Comparison of ENCODE assay signal across 8 cellular contexts in the genomic region with DNA sequence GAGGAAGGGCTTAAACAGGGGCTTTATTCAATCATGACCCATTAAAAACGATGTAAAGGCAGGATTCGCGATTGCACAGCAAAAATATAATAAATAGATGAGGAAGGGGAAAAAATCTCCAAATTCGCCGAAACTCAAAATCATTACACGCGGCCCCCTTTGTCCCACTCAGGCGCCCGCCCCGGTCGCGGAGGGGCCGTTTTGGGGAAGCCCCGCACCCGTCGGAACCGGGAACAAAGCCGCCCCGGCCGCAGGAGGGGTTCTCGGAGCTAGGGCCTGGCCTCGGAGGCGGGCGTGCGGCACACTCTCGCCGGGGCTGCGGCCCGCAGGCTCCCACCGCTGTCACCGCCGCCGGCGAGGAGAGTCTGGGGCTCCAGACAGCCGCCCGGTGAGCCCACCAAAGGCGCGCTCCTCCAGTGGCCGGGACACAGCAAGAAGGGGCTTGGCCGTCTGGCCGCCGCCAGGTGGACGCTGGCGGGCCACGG. TPM values are rescaled to one million over a fixed set of nuclear protein-coding genes. Genes with fewer than 3 reads are reported as not detected.
DNase-seq lines count a peak whose midpoint lies in the region; ATAC-seq and TF ChIP-seq lines count a peak whose summit lies in the region.

No MANE protein-coding gene starts in this region.

- peak; percentile 18 for ATAC-seq in GM18517 (IDR thresholded peaks at IDR 0.05; ENCODE audit: unreplicated experiment)
- peak; percentile 20 for ATAC-seq in HG02678 (IDR thresholded peaks at IDR 0.05; ENCODE audit: unreplicated experiment)

- H3K9ac ChIP-seq in iPS-15b (ENCODE audit: low read depth, low read length) (peak overlapping the region; percentile 32), smooth muscle cell (ENCODE audit: low read depth) (peak overlapping the region; percentile 93)

- H3K36me3 ChIP-seq in iPS-15b (ENCODE audit: control insufficient read depth, insufficient read depth, low read length), result no peaks in the 10 kb centered on the region
- no peaks in the 10 kb centered on the region for H3K36me3 ChIP-seq in smooth muscle cell (ENCODE audit: low read depth)

- H4K20me1 ChIP-seq in smooth muscle cell (ENCODE audit: low read depth), result peaks cover 33% of the 10 kb centered on the region

- DNase-seq in RKO (ENCODE audit: low spot score) (peak; percentile 36), smooth muscle cell (lab: John Stamatoyannopoulos, UW; ENCODE audit: unreplicated experiment) (no peak), epidermal melanocyte (ENCODE audit: insufficient read length, low spot score) (no peak), GM10248 (ENCODE audit: extremely low spot score) (no peak)

- peak overlapping the region; percentile 98 for H2AFZ ChIP-seq in smooth muscle cell (ENCODE audit: low read depth)

- peak overlapping the region; percentile 63 for H3K4me3 ChIP-seq in iPS-15b (ENCODE audit: low read depth, low read length)
- H3K4me3 ChIP-seq in smooth muscle cell, result peak overlapping the region; percentile 94

- TF ChIP-seq CTCF in smooth muscle cell (IDR thresholded peaks at IDR 0.05; ENCODE audit: borderline replicate concordance, insufficient read depth, poor library complexity, severe bottlenecking), result no peak
- no peak for TF ChIP-seq CTCF in GM10248 (IDR thresholded peaks at IDR 0.05; ENCODE audit: control extremely low read depth, extremely low read depth, low read depth, missing control alignments)

- H3K4me2 ChIP-seq in smooth muscle cell, result peak overlapping the region; percentile 96

- H3F3A ChIP-seq in smooth muscle cell (ENCODE audit: low read depth), result peaks cover 7% of the 10 kb centered on the region

- H3K4me1 ChIP-seq in iPS-15b (ENCODE audit: control insufficient read depth, insufficient read depth, low read length) (peaks cover 8% of the 10 kb centered on the region), smooth muscle cell (ENCODE audit: low read depth) (peaks cover 31% of the 10 kb centered on the region)

- H3K27ac ChIP-seq in adipose tissue (ENCODE audit: low read depth, low read length) (peak overlapping the region; percentile 64), smooth muscle cell (ENCODE audit: low read depth) (peak overlapping the region; percentile 88)

- no peaks in the 10 kb centered on the region for H3K9me3 ChIP-seq in iPS-15b (ENCODE audit: control insufficient read depth, insufficient read depth, low read length)
- no peaks in the 10 kb centered on the region for H3K9me3 ChIP-seq in smooth muscle cell (replicated peaks; ENCODE audit: low read depth)

- H3K79me2 ChIP-seq in smooth muscle cell (ENCODE audit: low read depth), result peaks cover 46% of the 10 kb centered on the region

- CTCF ChIA-PET in GM10248 (lab: Yijun Ruan, JAX), result interaction anchor here (0.7 to 1.6 kb wide), 6 partner anchors 21 to 312 kb away, joined by 3 to 5 read pairs (median 3); no protein-coding TSS in a partner anchor

- H3K27me3 ChIP-seq in iPS-15b (ENCODE audit: control insufficient read depth, insufficient read depth, low read length), result no peaks in the 10 kb centered on the region
- H3K27me3 ChIP-seq in smooth muscle cell (ENCODE audit: low read depth), result no peaks in the 10 kb centered on the region

- POLR2A ChIA-PET in GM10248 (lab: Yijun Ruan, JAX), result no interaction called here

- WGBS in adipose tissue, 3 donors, result 0% methylated on average over 30 to 45 of the region's 45 CpGs
- WGBS in smooth muscle cell (ENCODE audit: low lambda C conversion rate), result under 1% methylated on average over 39 of the region's 45 CpGs

RNA-seq across cellular contexts. Expression of a gene that starts 0.5 kb away (rescaled TPM):
- polyA plus RNA-seq in adipose tissue, result 1 to 10 TPM; 1.8 to 5.3 (median 2.9) TPM
- total RNA-seq in smooth muscle cell, result 21.5 and 23.3 TPM in 2 replicates
- polyA plus RNA-seq in smooth muscle cell, result 19.6 and 25.3 TPM in 2 replicates

RNA-seq across cellular contexts. Expression of a gene that starts 53.7 kb away (rescaled TPM):
- polyA plus RNA-seq in adipose tissue (10 to 100 TPM; 30.0 to 62.0 (median 59.2) TPM), smooth muscle cell (26.9 and 29.3 TPM in 2 replicates)
- total RNA-seq in smooth muscle cell, result 16.9 and 21.4 TPM in 2 replicates
